ENCODE assay signal across 1 cellular context in genomic region chr6:33843696-33844121, GRCh38.
TF ChIP-seq lines count a peak whose summit lies in the region.

No MANE protein-coding gene starts in this region.

TF ChIP-seq in K562, 482 proteins besides CTCF, POLR2A, EP300 and RAD21 (continued from another document):
- TF ChIP-seq VEZF1 (CRISPR knock-in tag; IDR thresholded peaks at IDR 0.05) (peak; percentile 31; the same call in 1 of the 2 replicates), L3MBTL2 (IDR thresholded peaks at IDR 0.05) (peak; percentile 43; the same call in 1 of the 2 replicates), PKNOX1 (IDR thresholded peaks at IDR 0.05) (peak; percentile 75), NR4A1 (CRISPR knock-in tag; IDR thresholded peaks at IDR 0.05) (no peak), NR4A1 (tag; IDR thresholded peaks at IDR 0.05) (no peak), KLF1 (tag; IDR thresholded peaks at IDR 0.05) (peak; percentile 36; the same call in 1 of the 2 replicates), TFAP4 (CRISPR knock-in tag; IDR thresholded peaks at IDR 0.05; ENCODE audit: borderline replicate concordance) (peak; percentile 78; the same call in 1 of the 2 replicates), ZNF766 (CRISPR knock-in tag; conservative IDR thresholded peaks at IDR 0.05) (peak; percentile 91), MEIS2 (IDR thresholded peaks at IDR 0.05; ENCODE audit: partially characterized antibody) (peak; percentile 86), MAX (CRISPR knock-in tag; IDR thresholded peaks at IDR 0.05) (peak; percentile 31; the same call in 1 of the 2 replicates), EGR1 (conservative IDR thresholded peaks at IDR 0.05) (peak; percentile 69), ZNF398 (CRISPR knock-in tag; IDR thresholded peaks at IDR 0.05) (no peak), CHD2 (IDR thresholded peaks at IDR 0.05; ENCODE audit: low read depth, low read length) (peak; percentile 56; the same call in 1 of the 2 replicates), KDM1A (IDR thresholded peaks at IDR 0.05) (peak in 1 of 2 experiments; percentile 7; a peak in 1 of 4 replicates), ZNF583 (CRISPR knock-in tag; IDR thresholded peaks at IDR 0.05) (0 out of 2 replicates have a peak, but pooled peaks have one; percentile 49), ARID3A (IDR thresholded peaks at IDR 0.05; ENCODE audit: borderline replicate concordance, low read depth, low read length) (0 out of 2 replicates have a peak, but pooled peaks have one; percentile 29), DPF2 (IDR thresholded peaks at IDR 0.05) (0 out of 2 replicates have a peak, but pooled peaks have one; percentile 37), MNT (conservative IDR thresholded peaks at IDR 0.05) (peak in 1 of 2 experiments; percentile 59; a peak in 1 of 4 replicates), XRCC3 (IDR thresholded peaks at IDR 0.05) (no peak), ZNF3 (CRISPR knock-in tag; IDR thresholded peaks at IDR 0.05) (no peak), ZNF431 (CRISPR knock-in tag; IDR thresholded peaks at IDR 0.05) (no peak), USF2 (CRISPR knock-in tag; IDR thresholded peaks at IDR 0.05) (no peak), SOX6 (IDR thresholded peaks at IDR 0.05) (peak; percentile 26; the same call in 1 of the 2 replicates), ETV5 (CRISPR knock-in tag; IDR thresholded peaks at IDR 0.05; ENCODE audit: low read depth) (no peak), ZFX (CRISPR knock-in tag; IDR thresholded peaks at IDR 0.05) (peak; percentile 17; the same call in 1 of the 2 replicates), RCOR1 (IDR thresholded peaks at IDR 0.05; ENCODE audit: borderline replicate concordance in 1 of 2, low read depth in 2 of 2, low read length in 2 of 2) (peak in 1 of 2 experiments; percentile 12; a peak in 1 of 4 replicates)
